6 cellular contexts compared by ENCODE assay signal in the genomic region with DNA sequence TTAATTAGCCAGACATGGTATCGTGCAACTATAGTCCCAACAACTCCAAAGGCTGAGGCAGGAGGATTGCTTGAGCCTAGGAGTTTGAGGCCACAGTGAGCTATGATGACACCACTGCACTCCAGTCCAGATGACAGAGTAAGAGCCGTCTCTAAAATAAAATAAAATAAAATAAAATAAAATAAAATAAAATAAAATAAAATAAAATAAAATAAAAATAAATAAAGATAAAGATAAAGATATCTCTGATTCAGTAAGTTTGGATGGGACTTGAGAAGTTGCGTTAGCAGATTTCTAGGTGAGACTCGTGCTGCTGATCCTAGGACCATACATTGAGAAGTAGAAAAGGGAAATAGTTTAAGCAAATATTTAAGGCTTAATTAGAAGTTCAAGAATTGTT.
"Had no signal": no experiment of that assay in that cellular context is flagged by ENCODE, and none has a peak within 500 bp of the region (broad histone marks: within the 10 kb centered on the region; RNA-seq: fewer than 3 reads in every experiment).

No MANE protein-coding gene starts in this region.

- H3K36me3 Mint-ChIP-seq: IgD-negative memory B cell had no signal

- H3K27ac Mint-ChIP-seq: IgD-negative memory B cell had no signal

- H3K4me3 Mint-ChIP-seq: IgD-negative memory B cell had no signal

- DNase-seq: IMR-90, KBM-7, KG1 had no signal

- ATAC-seq: HepG2, K562 had no signal

- H3K4me1 Mint-ChIP-seq: IgD-negative memory B cell had no signal
